In the genomic region with DNA sequence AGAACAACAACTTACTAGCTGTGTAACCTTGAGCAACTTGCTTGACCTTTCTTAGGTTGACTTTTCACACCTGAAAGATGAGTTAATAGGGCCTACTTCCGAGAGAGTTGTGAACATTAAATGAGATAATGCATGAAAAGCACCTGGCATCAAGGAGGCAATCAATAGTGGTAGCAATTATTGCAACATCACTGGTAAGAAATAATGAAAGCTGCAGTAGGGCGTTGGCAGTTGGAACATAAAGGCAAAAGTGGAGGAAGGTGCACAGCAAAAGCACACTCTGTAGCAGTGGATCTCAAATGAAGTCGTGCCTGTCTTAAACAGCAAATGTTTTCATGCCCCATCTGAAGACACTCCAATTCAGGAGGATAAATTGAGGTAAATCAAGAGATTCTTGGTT, we compare ENCODE assay signal across 2 cellular contexts.
TF ChIP-seq lines count a peak whose summit lies in the region.

No MANE protein-coding gene starts in this region.

TF ChIP-seq in HepG2, 621 proteins besides CTCF, POLR2A, EP300 and RAD21:
- TF ChIP-seq KLF15 (CRISPR knock-in tag; IDR thresholded peaks at IDR 0.05; ENCODE audit: borderline replicate concordance) (no peak), CEBPB (IDR thresholded peaks at IDR 0.05; ENCODE audit: borderline replicate concordance, low read depth, low read length) (peak; percentile 69)

TF ChIP-seq in K562, 482 proteins besides CTCF, POLR2A, EP300 and RAD21:
- TF ChIP-seq, protein P1, sequence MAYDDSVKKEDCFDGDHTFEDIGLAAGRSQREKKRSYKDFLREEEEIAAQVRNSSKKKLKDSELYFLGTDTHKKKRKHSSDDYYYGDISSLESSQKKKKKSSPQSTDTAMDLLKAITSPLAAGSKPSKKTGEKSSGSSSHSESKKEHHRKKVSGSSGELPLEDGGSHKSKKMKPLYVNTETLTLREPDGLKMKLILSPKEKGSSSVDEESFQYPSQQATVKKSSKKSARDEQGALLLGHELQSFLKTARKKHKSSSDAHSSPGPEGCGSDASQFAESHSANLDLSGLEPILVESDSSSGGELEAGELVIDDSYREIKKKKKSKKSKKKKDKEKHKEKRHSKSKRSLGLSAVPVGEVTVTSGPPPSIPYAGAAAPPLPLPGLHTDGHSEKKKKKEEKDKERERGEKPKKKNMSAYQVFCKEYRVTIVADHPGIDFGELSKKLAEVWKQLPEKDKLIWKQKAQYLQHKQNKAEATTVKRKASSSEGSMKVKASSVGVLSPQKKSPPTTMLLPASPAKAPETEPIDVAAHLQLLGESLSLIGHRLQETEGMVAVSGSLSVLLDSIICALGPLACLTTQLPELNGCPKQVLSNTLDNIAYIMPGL (CRISPR knock-in tag; IDR thresholded peaks at IDR 0.05), result no peak
- TF ChIP-seq, protein P2, sequence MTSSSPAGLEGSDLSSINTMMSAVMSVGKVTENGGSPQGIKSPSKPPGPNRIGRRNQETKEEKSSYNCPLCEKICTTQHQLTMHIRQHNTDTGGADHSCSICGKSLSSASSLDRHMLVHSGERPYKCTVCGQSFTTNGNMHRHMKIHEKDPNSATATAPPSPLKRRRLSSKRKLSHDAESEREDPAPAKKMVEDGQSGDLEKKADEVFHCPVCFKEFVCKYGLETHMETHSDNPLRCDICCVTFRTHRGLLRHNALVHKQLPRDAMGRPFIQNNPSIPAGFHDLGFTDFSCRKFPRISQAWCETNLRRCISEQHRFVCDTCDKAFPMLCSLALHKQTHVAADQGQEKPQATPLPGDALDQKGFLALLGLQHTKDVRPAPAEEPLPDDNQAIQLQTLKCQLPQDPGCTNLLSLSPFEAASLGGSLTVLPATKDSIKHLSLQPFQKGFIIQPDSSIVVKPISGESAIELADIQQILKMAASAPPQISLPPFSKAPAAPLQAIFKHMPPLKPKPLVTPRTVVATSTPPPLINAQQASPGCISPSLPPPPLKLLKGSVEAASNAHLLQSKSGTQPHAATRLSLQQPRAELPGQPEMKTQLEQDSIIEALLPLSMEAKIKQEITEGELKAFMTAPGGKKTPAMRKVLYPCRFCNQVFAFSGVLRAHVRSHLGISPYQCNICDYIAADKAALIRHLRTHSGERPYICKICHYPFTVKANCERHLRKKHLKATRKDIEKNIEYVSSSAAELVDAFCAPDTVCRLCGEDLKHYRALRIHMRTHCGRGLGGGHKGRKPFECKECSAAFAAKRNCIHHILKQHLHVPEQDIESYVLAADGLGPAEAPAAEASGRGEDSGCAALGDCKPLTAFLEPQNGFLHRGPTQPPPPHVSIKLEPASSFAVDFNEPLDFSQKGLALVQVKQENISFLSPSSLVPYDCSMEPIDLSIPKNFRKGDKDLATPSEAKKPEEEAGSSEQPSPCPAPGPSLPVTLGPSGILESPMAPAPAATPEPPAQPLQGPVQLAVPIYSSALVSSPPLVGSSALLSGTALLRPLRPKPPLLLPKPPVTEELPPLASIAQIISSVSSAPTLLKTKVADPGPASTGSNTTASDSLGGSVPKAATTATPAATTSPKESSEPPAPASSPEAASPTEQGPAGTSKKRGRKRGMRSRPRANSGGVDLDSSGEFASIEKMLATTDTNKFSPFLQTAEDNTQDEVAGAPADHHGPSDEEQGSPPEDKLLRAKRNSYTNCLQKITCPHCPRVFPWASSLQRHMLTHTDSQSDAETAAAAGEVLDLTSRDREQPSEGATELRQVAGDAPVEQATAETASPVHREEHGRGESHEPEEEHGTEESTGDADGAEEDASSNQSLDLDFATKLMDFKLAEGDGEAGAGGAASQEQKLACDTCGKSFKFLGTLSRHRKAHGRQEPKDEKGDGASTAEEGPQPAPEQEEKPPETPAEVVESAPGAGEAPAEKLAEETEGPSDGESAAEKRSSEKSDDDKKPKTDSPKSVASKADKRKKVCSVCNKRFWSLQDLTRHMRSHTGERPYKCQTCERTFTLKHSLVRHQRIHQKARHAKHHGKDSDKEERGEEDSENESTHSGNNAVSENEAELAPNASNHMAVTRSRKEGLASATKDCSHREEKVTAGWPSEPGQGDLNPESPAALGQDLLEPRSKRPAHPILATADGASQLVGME (CRISPR knock-in tag; IDR thresholded peaks at IDR 0.05), result no peak
- TF ChIP-seq SMARCA4 (IDR thresholded peaks at IDR 0.05) (no peak), SIX5 (IDR thresholded peaks at IDR 0.05; ENCODE audit: borderline replicate concordance in 1 of 2, insufficient read depth in 1 of 2, low read depth in 1 of 2, low read length in 2 of 2) (no peak), PRMT5 (CRISPR knock-in tag; IDR thresholded peaks at IDR 0.05) (no peak), CEBPB (tag; IDR thresholded peaks at IDR 0.05) (peak; percentile 47; the same call in 1 of the 2 replicates), U2AF1 (optimal IDR thresholded peaks at IDR 0.05; ENCODE audit: low read depth, low read length) (no peak)
- TF ChIP-seq, protein P3, sequence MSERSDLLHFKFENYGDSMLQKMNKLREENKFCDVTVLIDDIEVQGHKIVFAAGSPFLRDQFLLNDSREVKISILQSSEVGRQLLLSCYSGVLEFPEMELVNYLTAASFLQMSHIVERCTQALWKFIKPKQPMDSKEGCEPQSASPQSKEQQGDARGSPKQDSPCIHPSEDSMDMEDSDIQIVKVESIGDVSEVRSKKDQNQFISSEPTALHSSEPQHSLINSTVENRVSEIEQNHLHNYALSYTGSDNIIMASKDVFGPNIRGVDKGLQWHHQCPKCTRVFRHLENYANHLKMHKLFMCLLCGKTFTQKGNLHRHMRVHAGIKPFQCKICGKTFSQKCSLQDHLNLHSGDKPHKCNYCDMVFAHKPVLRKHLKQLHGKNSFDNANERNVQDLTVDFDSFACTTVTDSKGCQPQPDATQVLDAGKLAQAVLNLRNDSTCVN (CRISPR knock-in tag; IDR thresholded peaks at IDR 0.05), result no peak
